In genomic region chr18:3665780-3666525, GRCh38 we compare ENCODE assay signal across 1 cellular context.
A peak's percentile ranks its signal among the peaks of the same experiment; 100 is the strongest.
TF ChIP-seq lines count a peak whose summit lies in the region.

No MANE protein-coding gene starts in this region.

TF ChIP-seq in K562, 482 proteins besides CTCF, POLR2A, EP300 and RAD21 (continued from another document):
- TF ChIP-seq CREB3L1 (IDR thresholded peaks at IDR 0.05; ENCODE audit: borderline replicate concordance, low read depth) (no peak), SMARCE1 (IDR thresholded peaks at IDR 0.05) (no peak), MYC (IDR thresholded peaks at IDR 0.05; ENCODE audit: low read depth, low read length) (no peak), MYC (CRISPR knock-in tag; IDR thresholded peaks at IDR 0.05; ENCODE audit: borderline replicate concordance, low read depth) (peak; percentile 45; the same call in 1 of the 2 replicates), FOXP1 (CRISPR knock-in tag; IDR thresholded peaks at IDR 0.05) (no peak), AFF1 (IDR thresholded peaks at IDR 0.05; ENCODE audit: low read depth in 1 of 2, partially characterized antibody in 2 of 2) (peak in 1 of 2 experiments; percentile 34), TBP (optimal IDR thresholded peaks at IDR 0.05; ENCODE audit: low read depth, low read length) (peak; percentile 40), FOSL1 (tag; conservative IDR thresholded peaks at IDR 0.05) (peak; percentile 62), SMARCB1 (IDR thresholded peaks at IDR 0.05; ENCODE audit: insufficient read length, low read depth) (peak; percentile 63), YY1 (IDR thresholded peaks at IDR 0.05; ENCODE audit: borderline replicate concordance in 1 of 3, control insufficient read depth in 1 of 3, extremely low read depth in 1 of 3, insufficient read depth in 3 of 3, insufficient read length in 1 of 3, insufficient replicate concordance in 2 of 3, low read depth in 1 of 3, low read length in 2 of 3) (no peak), KAT7 (CRISPR knock-in tag; IDR thresholded peaks at IDR 0.05; ENCODE audit: borderline replicate concordance) (0 out of 2 replicates have a peak, but pooled peaks have one; percentile 48), NCOA4 (IDR thresholded peaks at IDR 0.05; ENCODE audit: partially characterized antibody) (no peak), IRF2 (CRISPR knock-in tag; IDR thresholded peaks at IDR 0.05) (no peak), HDAC8 (tag; IDR thresholded peaks at IDR 0.05) (peak; percentile 16; the same call in 1 of the 2 replicates), RB1 (IDR thresholded peaks at IDR 0.05; ENCODE audit: low read depth) (no peak), FOXJ2 (tag; IDR thresholded peaks at IDR 0.05) (peak; percentile 28; the same call in 1 of the 2 replicates), ADNP (tag; IDR thresholded peaks at IDR 0.05) (no peak), SP1 (CRISPR knock-in tag; IDR thresholded peaks at IDR 0.05) (peak; percentile 49; the same call in 1 of the 2 replicates), ZNF764 (CRISPR knock-in tag; IDR thresholded peaks at IDR 0.05; ENCODE audit: low read depth) (no peak), EZH2 (IDR thresholded peaks at IDR 0.05; ENCODE audit: borderline replicate concordance, low read depth, low read length) (no peak), PTTG1 (tag; IDR thresholded peaks at IDR 0.05; ENCODE audit: low read depth) (peak; percentile 27; the same call in 1 of the 2 replicates)
